ENCODE assay signal across 8 cellular contexts in genomic region chr10:104330168-104331117, GRCh38. TPM values are rescaled to one million over a fixed set of nuclear protein-coding genes. Genes with fewer than 3 reads are reported as not detected.
DNase-seq lines count a peak whose midpoint lies in the region; ATAC-seq and TF ChIP-seq lines count a peak whose summit lies in the region.

No MANE protein-coding gene starts in this region.

- H3K4me3 ChIP-seq in coronary artery = peak overlapping the region; percentile 59

- intact Hi-C loops in Right ventricle myocardium inferior (cut with DNase I) (no loop called here), cardiac septum (cut with DNase I) (loop anchor here (10.0 kb wide), 1 partner anchor 416 kb away; the partner anchor contains the start of gene STN1)

- DNase-seq in Right ventricle myocardium inferior (ENCODE audit: missing footprints) = no peak
- no peak for DNase-seq in cardiac septum (ENCODE audit: low spot score)
- peak; percentile 69 for DNase-seq in coronary artery (ENCODE audit: low spot score)
- DNase-seq in mesenteric fat pad (ENCODE audit: low spot score) = peak; percentile 74
- DNase-seq in ureter (ENCODE audit: low spot score) = peak; percentile 72
- no peak for DNase-seq in SIG-M5 (lab: John Stamatoyannopoulos, UW)
- DNase-seq in RKO (ENCODE audit: low spot score) = no peak
- no peak for DNase-seq in NCI-H2171 (lab: John Stamatoyannopoulos, UW)

- H3K27ac ChIP-seq in coronary artery = peak overlapping the region; percentile 77 to 90

- TF ChIP-seq CTCF in coronary artery (IDR thresholded peaks at IDR 0.05) = no peak

- peak; percentile 57 for ATAC-seq in Right ventricle myocardium inferior

RNA-seq across cellular contexts. Expression of gene ITPRIP, which starts 7.8 kb away (rescaled TPM):
- total RNA-seq in Right ventricle myocardium inferior (28.2 TPM), cardiac septum (25.4 TPM), mesenteric fat pad (48.3 TPM), ureter (18.3 TPM)

RNA-seq across cellular contexts. Expression of gene CFAP58, which starts 23.2 kb away (rescaled TPM):
- 1.1 TPM for total RNA-seq in Right ventricle myocardium inferior
- 2.7 TPM for total RNA-seq in cardiac septum
- total RNA-seq in mesenteric fat pad = 0.64 TPM
- 0.55 TPM for total RNA-seq in ureter

Comparison
In these comparisons a context has a peak if more than half of its experiments do, and no peak if none do; other contexts are left out.
1. DNase-seq: peak in coronary artery (single experiment), mesenteric fat pad (single experiment) and ureter (single experiment); none in Right ventricle myocardium inferior (single experiment), cardiac septum (single experiment), SIG-M5 (single experiment), RKO (single experiment) and NCI-H2171 (single experiment).